ENCODE assay signal across 30 cellular contexts in the genomic region with DNA sequence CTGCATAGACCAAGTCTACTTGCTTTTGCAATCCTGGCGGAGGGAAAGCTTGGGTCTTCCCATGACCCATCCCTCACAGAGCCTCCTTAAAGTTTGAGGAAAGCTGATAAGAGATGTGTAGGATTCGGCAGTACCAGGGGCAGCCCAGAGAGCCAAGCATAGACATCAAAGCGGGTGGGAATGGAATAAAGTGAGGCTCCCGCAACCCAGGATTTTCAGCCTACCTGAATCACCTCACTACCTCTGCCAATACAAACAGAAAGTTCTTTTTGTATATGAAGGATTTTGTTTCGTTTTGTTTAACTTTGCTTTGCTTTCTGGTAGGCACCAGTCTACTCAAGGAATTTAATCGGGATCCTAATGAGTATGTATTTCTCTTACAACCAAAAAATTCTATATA.
"Had no signal": no experiment of that assay in that cellular context is flagged by ENCODE, and none has a peak within 500 bp of the region (broad histone marks: within the 10 kb centered on the region; RNA-seq: fewer than 3 reads in every experiment).

No MANE protein-coding gene starts in this region.

- H3K4me3 ChIP-seq: ovary, psoas muscle, right lobe of liver, skin epidermis, smooth muscle cell, spleen, stomach, thoracic aorta, thyroid gland, tibial nerve, upper lobe of left lung, vagina had no signal

- H3K4me2 ChIP-seq: smooth muscle cell had no signal

- H3K27ac ChIP-seq: neutrophil, ovary, parathyroid adenoma, psoas muscle, right lobe of liver, skin epidermis, spleen, stomach, thoracic aorta, thyroid gland, tibial nerve, upper lobe of left lung, vagina had no signal

- H3K36me3 Mint-ChIP-seq: naive thymus-derived CD4-positive, alpha-beta T cell; natural killer cell; stimulated activated effector memory CD8-positive, alpha-beta T cell treated with anti-CD3 and anti-CD28 coated beads, Interleukin-12 subunit alpha, Interleukin-12 subunit beta, amount 100 ng/mL, for 72 hours; stimulated activated naive B cell treated with anti-CD40 and anti-IgM and Interleukin-4, amounts not matched to agents 10 μg/mL and 1 μg/mL and 100 μg/mL, for 72 hours had no signal

- H3K36me3 ChIP-seq: neutrophil, ovary, right lobe of liver, thyroid gland, tibial nerve, upper lobe of left lung, vagina had no signal

- H3K27me3 Mint-ChIP-seq: stimulated activated naive CD8-positive, alpha-beta T cell treated with anti-CD3 and anti-CD28 coated beads, Interleukin-15, Interleukin-2, amounts not matched to agents 100 ng/mL and 50 ng/mL, for 24 hours had no signal

- H3K27me3 ChIP-seq: ovary, right lobe of liver, stomach, thyroid gland, tibial nerve, upper lobe of left lung, vagina had no signal

- DNase-seq: naive thymus-derived CD4-positive, alpha-beta T cell; natural killer cell; nephron progenitor cell; nucleus accumbens; ovary; psoas muscle; right cardiac atrium; right lobe of liver; spleen; stimulated activated CD4-positive, alpha-beta T cell treated with anti-CD3 and anti-CD28 coated beads, Interleukin-12 subunit alpha, Interleukin-12 subunit beta, amount 100 ng/mL, for 4 hours; stimulated activated CD4-positive, alpha-beta T cell treated with anti-CD3 and anti-CD28 coated beads, Interleukin-1b, Interleukin-23, amount 100 ng/mL, for 48 hours; stimulated activated CD4-positive, alpha-beta T cell treated with anti-CD3 and anti-CD28 coated beads, Interleukin-4, amount 100 ng/mL, for 1 hour; stimulated activated naive B cell treated with anti-CD40 and anti-IgM and Interleukin-4, amounts not matched to agents 10 μg/mL and 1 μg/mL and 100 μg/mL, for 72 hours; stimulated activated naive CD4-positive, alpha-beta T cell treated with Interleukin-2 at 50 U/mL for 16 hours; stomach; thyroid gland; trophoblast cell; upper lobe of left lung had no signal

- H3K4me1 ChIP-seq: parathyroid adenoma, psoas muscle, right lobe of liver, spleen, stomach, thyroid gland, tibial nerve, upper lobe of left lung, vagina had no signal

- H3K9me3 Mint-ChIP-seq: natural killer cell; neural crest cell; stimulated activated naive CD8-positive, alpha-beta T cell treated with anti-CD3 and anti-CD28 coated beads, Interleukin-15, Interleukin-2, amounts not matched to agents 100 ng/mL and 50 ng/mL, for 24 hours had no signal

- H3K27ac Mint-ChIP-seq: naive thymus-derived CD4-positive, alpha-beta T cell; natural killer cell; nephron progenitor cell; progenitor cell of endocrine pancreas; stimulated activated effector memory CD8-positive, alpha-beta T cell treated with anti-CD3 and anti-CD28 coated beads, Interleukin-12 subunit alpha, Interleukin-12 subunit beta, amount 100 ng/mL, for 72 hours; stimulated activated naive B cell treated with anti-CD40 and anti-IgM and Interleukin-4, amounts not matched to agents 10 μg/mL and 1 μg/mL and 100 μg/mL, for 72 hours; stimulated activated naive CD8-positive, alpha-beta T cell treated with anti-CD3 and anti-CD28 coated beads, Interleukin-15, Interleukin-2, amounts not matched to agents 100 ng/mL and 50 ng/mL, for 24 hours had no signal

- H3K9me3 ChIP-seq: neutrophil, ovary, psoas muscle, right lobe of liver, spleen, stomach, thoracic aorta, thyroid gland, tibial nerve, upper lobe of left lung, vagina had no signal

- H3K4me3 Mint-ChIP-seq: naive thymus-derived CD4-positive, alpha-beta T cell; natural killer cell; nephron progenitor cell; neural crest cell; stimulated activated effector memory CD8-positive, alpha-beta T cell treated with anti-CD3 and anti-CD28 coated beads, Interleukin-12 subunit alpha, Interleukin-12 subunit beta, amount 100 ng/mL, for 72 hours; stimulated activated naive B cell treated with anti-CD40 and anti-IgM and Interleukin-4, amounts not matched to agents 10 μg/mL and 1 μg/mL and 100 μg/mL, for 72 hours; stimulated activated naive CD8-positive, alpha-beta T cell treated with anti-CD3 and anti-CD28 coated beads, Interleukin-15, Interleukin-2, amounts not matched to agents 100 ng/mL and 50 ng/mL, for 24 hours had no signal

- FAIRE-seq: urothelium cell line had no signal

- ATAC-seq: naive thymus-derived CD4-positive, alpha-beta T cell; natural killer cell; right cardiac atrium; right lobe of liver; stimulated activated effector memory CD8-positive, alpha-beta T cell treated with anti-CD3 and anti-CD28 coated beads, Interleukin-12 subunit alpha, Interleukin-12 subunit beta, amount 100 ng/mL, for 72 hours; stimulated activated naive B cell treated with anti-CD40 and anti-IgM and Interleukin-4, amounts not matched to agents 10 μg/mL and 1 μg/mL and 100 μg/mL, for 72 hours had no signal

- H3K4me1 Mint-ChIP-seq: naive thymus-derived CD4-positive, alpha-beta T cell; natural killer cell; neural crest cell; stimulated activated effector memory CD8-positive, alpha-beta T cell treated with anti-CD3 and anti-CD28 coated beads, Interleukin-12 subunit alpha, Interleukin-12 subunit beta, amount 100 ng/mL, for 72 hours; stimulated activated naive B cell treated with anti-CD40 and anti-IgM and Interleukin-4, amounts not matched to agents 10 μg/mL and 1 μg/mL and 100 μg/mL, for 72 hours had no signal
